ENCODE assay signal across 1 cellular context in genomic region chr4:168636506-168637176, GRCh38.
TF ChIP-seq lines count a peak whose summit lies in the region.

No MANE protein-coding gene starts in this region.

TF ChIP-seq in GM23338, 12 proteins besides CTCF, POLR2A, EP300 and RAD21 (continued from another document):
- no peak for TF ChIP-seq ZNF462 (CRISPR knock-in tag; IDR thresholded peaks at IDR 0.05)
